26 cellular contexts compared by ENCODE assay signal in the genomic region with DNA sequence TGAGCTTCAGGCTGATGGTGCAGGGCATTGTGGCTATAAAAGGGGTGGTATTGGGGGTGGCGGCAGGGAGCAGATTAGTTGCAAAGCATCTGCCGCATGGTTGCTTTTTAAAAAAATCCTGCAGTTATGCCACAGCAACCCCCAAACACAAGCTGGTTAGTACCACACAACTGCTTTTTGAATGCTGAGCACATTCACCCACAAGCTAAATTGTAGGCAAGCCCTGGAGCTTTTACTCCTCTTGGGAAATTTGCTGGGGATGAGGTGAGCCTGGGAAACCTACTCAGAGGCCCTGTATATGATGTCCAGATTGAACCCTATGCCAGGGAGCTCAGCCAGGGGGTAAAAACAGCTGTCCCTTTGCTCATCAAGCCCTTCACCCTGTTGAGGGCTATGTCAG.
"Had no signal": no experiment of that assay in that cellular context is flagged by ENCODE, and none has a peak within 500 bp of the region (broad histone marks: within the 10 kb centered on the region; RNA-seq: fewer than 3 reads in every experiment).

No MANE protein-coding gene starts in this region.

- H3K36me3 ChIP-seq: adrenal gland, breast epithelium, gastroesophageal sphincter, heart right ventricle, left lung, right lobe of liver, upper lobe of right lung had no signal

- H3K9me3 ChIP-seq: adrenal gland, breast epithelium, gastroesophageal sphincter, left lung, right lobe of liver, upper lobe of right lung had no signal

- H3K9me3 Mint-ChIP-seq: activated T-cell treated with anti-CD3 and anti-CD28 coated beads, Interleukin-2, amount 50 U/mL, for 4 hours; activated T-helper 2 cell treated with anti-CD3 and anti-CD28 coated beads, Interferon-gamma antibody, Interleukin-2, Interleukin-4, amounts not matched to agents 10 μg/mL and 5 μg/mL and 100 μg/mL, durations not matched to agents 14 hours and 24 hours and 36 hours; mesothelial cell of epicardium; T-helper 1 cell treated with Interleukin-12 subunit alpha and Interleukin-12 subunit beta and Interleukin-4 antibody, amounts not matched to agents 30 μg/mL and 1 μg/mL, for 36 hours had no signal

- H3K4me3 ChIP-seq: adrenal gland, breast epithelium, coronary artery, gastroesophageal sphincter, heart right ventricle, left lung, lung, right lobe of liver, upper lobe of right lung had no signal

- H3K27ac ChIP-seq: adrenal gland, breast epithelium, coronary artery, epithelial cell of prostate, gastroesophageal sphincter, heart right ventricle, left lung, parathyroid adenoma, right lobe of liver, upper lobe of right lung had no signal

- DNase-seq: activated CD4-positive, alpha-beta T cell treated with anti-CD3 and anti-CD28 coated beads for 36 hours; activated CD4-positive, alpha-beta T cell treated with anti-CD3 and anti-CD28 coated beads, Interleukin-2, amount 50 U/mL, for 4 hours; activated CD8-positive, alpha-beta memory T cell treated with anti-CD3 and anti-CD28 coated beads, Interleukin-2, amount 50 U/mL, for 48 hours; activated naive CD4-positive, alpha-beta T cell; activated T-cell treated with anti-CD3 and anti-CD28 coated beads, Interleukin-2, amount 50 U/mL, for 4 hours; adrenal gland; heart right ventricle; left lung; right lobe of liver; small intestine; stimulated activated CD4-positive, alpha-beta T cell treated with anti-CD3 and anti-CD28 coated beads, Interleukin-15, amount 100 ng/mL, for 24 hours; T1000; upper lobe of right lung had no signal

- H3K27me3 ChIP-seq: breast epithelium, gastroesophageal sphincter, right lobe of liver had no signal

- H3K27ac Mint-ChIP-seq: activated CD4-positive, alpha-beta T cell treated with anti-CD3 and anti-CD28 coated beads for 36 hours; activated naive CD8-positive, alpha-beta T cell; activated T-helper 2 cell treated with anti-CD3 and anti-CD28 coated beads, Interferon-gamma antibody, Interleukin-2, Interleukin-4, amounts not matched to agents 10 μg/mL and 5 μg/mL and 100 μg/mL, durations not matched to agents 14 hours and 24 hours and 36 hours; mesothelial cell of epicardium; nephron; stimulated activated memory B cell treated with anti-CD40 and anti-IgM and Interleukin-4, amounts not matched to agents 10 μg/mL and 1 μg/mL and 100 μg/mL, for 72 hours; T-helper 1 cell treated with Interleukin-12 subunit alpha and Interleukin-12 subunit beta and Interleukin-4 antibody, amounts not matched to agents 30 μg/mL and 1 μg/mL, for 36 hours; WTC11 had no signal

- H3K4me3 Mint-ChIP-seq: activated CD4-positive, alpha-beta T cell treated with anti-CD3 and anti-CD28 coated beads for 36 hours; activated naive CD8-positive, alpha-beta T cell; activated T-cell treated with anti-CD3 and anti-CD28 coated beads, Interleukin-2, amount 50 U/mL, for 4 hours; mesothelial cell of epicardium; nephron; stimulated activated memory B cell treated with anti-CD40 and anti-IgM and Interleukin-4, amounts not matched to agents 10 μg/mL and 1 μg/mL and 100 μg/mL, for 72 hours; T-helper 1 cell treated with Interleukin-12 subunit alpha and Interleukin-12 subunit beta and Interleukin-4 antibody, amounts not matched to agents 30 μg/mL and 1 μg/mL, for 36 hours; WTC11 had no signal

- H3K4me1 ChIP-seq: adrenal gland, breast epithelium, gastroesophageal sphincter, heart right ventricle, left lung, parathyroid adenoma, right lobe of liver, upper lobe of right lung had no signal

- ATAC-seq: activated CD4-positive, alpha-beta T cell treated with anti-CD3 and anti-CD28 coated beads for 36 hours; activated T-cell treated with anti-CD3 and anti-CD28 coated beads, Interleukin-2, amount 50 U/mL, for 4 hours; gastroesophageal sphincter; heart right ventricle; left lung; right lobe of liver; stimulated activated memory B cell treated with anti-CD40 and anti-IgM and Interleukin-4, amounts not matched to agents 10 μg/mL and 1 μg/mL and 100 μg/mL, for 72 hours; upper lobe of right lung; WTC11 had no signal

- H3K36me3 Mint-ChIP-seq: mesothelial cell of epicardium; stimulated activated memory B cell treated with anti-CD40 and anti-IgM and Interleukin-4, amounts not matched to agents 10 μg/mL and 1 μg/mL and 100 μg/mL, for 72 hours; WTC11 had no signal

- H3K4me1 Mint-ChIP-seq: activated CD4-positive, alpha-beta T cell treated with anti-CD3 and anti-CD28 coated beads for 36 hours; stimulated activated memory B cell treated with anti-CD40 and anti-IgM and Interleukin-4, amounts not matched to agents 10 μg/mL and 1 μg/mL and 100 μg/mL, for 72 hours had no signal
